2 cellular contexts compared by ENCODE assay signal in the genomic region with DNA sequence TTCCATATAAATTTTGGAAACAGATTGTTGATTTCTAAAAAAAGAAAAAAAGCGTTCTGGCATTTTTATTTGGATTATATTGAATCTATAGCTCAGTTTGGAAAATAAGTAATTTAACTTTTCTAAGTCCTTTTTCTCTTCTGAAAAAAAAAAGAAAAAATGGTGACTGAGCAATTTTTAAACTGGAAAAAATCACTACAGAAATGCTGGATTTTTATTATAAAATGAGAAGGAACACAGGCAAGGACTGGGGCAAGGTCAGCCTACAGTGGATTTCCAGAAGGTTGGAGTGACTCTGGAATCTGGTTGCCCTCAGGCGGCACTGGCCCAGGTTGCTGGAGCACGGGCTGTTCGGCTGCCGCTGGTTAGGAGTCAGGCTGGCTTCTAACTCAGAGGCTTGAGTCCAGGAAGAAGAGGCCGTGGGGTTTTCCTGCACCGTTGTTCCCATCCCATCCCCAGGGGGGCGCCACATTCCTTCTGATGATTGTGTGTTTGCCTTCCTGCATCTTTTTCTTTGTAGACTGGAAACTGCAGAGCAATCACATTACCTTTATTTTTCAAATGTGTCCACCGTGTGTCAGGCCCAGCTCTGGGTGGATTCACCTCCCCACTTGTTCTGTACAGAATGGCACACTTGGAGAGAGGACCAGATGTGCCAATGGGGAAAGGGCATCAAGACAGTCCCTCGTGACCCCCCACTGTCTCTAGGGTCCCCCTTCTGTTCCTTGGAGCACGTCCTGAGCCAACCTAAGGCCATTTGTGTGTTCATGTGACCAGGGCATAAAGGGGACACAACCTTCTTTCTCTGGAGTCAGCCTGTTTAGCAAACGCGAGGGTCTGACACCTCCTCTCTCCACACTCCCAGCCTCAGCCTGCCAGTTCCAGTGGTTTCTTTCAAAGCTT.
TF ChIP-seq lines count a peak whose summit lies in the region.

No MANE protein-coding gene starts in this region.

TF ChIP-seq in GM12891, 5 proteins besides CTCF, POLR2A, EP300 and RAD21:
- TF ChIP-seq POLR2AphosphoS5 (IDR thresholded peaks at IDR 0.05; ENCODE audit: low read depth, low read length) (no peak), POU2F2 (IDR thresholded peaks at IDR 0.05; ENCODE audit: low read depth, low read length) (no peak)

TF ChIP-seq in endothelial cell of umbilical vein, 7 proteins besides CTCF, POLR2A, EP300 and RAD21 (continued from another document):
- no peak for TF ChIP-seq GATA2 (IDR thresholded peaks at IDR 0.05; ENCODE audit: insufficient read depth, insufficient read length, low read depth, low read length)
- no peak for TF ChIP-seq FOS (IDR thresholded peaks at IDR 0.05; ENCODE audit: borderline replicate concordance, insufficient read depth, low read length)
- TF ChIP-seq, protein P1, sequence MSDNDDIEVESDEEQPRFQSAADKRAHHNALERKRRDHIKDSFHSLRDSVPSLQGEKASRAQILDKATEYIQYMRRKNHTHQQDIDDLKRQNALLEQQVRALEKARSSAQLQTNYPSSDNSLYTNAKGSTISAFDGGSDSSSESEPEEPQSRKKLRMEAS (IDR thresholded peaks at IDR 0.05; ENCODE audit: insufficient read depth, insufficient read length) = no peak
- no peak for TF ChIP-seq POLR2AphosphoS5 (IDR thresholded peaks at IDR 0.05; ENCODE audit: insufficient read depth, low read depth, low read length)
- TF ChIP-seq JUN (IDR thresholded peaks at IDR 0.05; ENCODE audit: borderline replicate concordance, insufficient read depth, insufficient read length, low read depth) = no peak
- no peak for TF ChIP-seq EZH2 (IDR thresholded peaks at IDR 0.05; ENCODE audit: borderline replicate concordance, low read depth, low read length, severe bottlenecking)
